In genomic region chr13:43648733-43649132, GRCh38 we compare ENCODE assay signal across 23 cellular contexts.
"Had no signal": no experiment of that assay in that cellular context is flagged by ENCODE, and none has a peak within 500 bp of the region (broad histone marks: within the 10 kb centered on the region; RNA-seq: fewer than 3 reads in every experiment).

No MANE protein-coding gene starts in this region.

- ATAC-seq: effector memory CD8-positive, alpha-beta T cell; gastrocnemius medialis; left colon; natural killer cell; pancreas; sciatic nerve; stimulated activated effector memory CD8-positive, alpha-beta T cell treated with anti-CD3 and anti-CD28 coated beads, Interleukin-12 subunit alpha, Interleukin-12 subunit beta, amount 100 ng/mL, for 72 hours had no signal

- H3K4me3 ChIP-seq: gastrocnemius medialis, lung, pancreas, testis, tibial artery had no signal

- H3K27ac ChIP-seq: gastrocnemius medialis, neutrophil, pancreas, testis, tibial artery had no signal

- H3K9me3 ChIP-seq: gastrocnemius medialis, neutrophil, pancreas, testis, tibial artery had no signal

- H3K36me3 ChIP-seq: gastrocnemius medialis, neutrophil, pancreas, tibial artery had no signal

- H3K4me1 ChIP-seq: gastrocnemius medialis, pancreas, testis, tibial artery had no signal

- H3K27me3 ChIP-seq: gastrocnemius medialis, neutrophil, pancreas, testis, tibial artery had no signal

- DNase-seq: cortex of kidney; effector memory CD8-positive, alpha-beta T cell; erythroblast; foreskin fibroblast; gastrocnemius medialis; hypothalamus; immature natural killer cell; islet precursor cell; kidney glomerular epithelial cell; left colon; natural killer cell; pancreas; retina; stimulated activated CD4-positive, alpha-beta T cell treated with anti-CD3 and anti-CD28 coated beads, Interleukin-2, amount 100 ng/mL, for 24 hours; stimulated activated CD4-positive, alpha-beta T cell treated with anti-CD3 and anti-CD28 coated beads, Interleukin-4, amount 100 ng/mL, for 24 hours; stimulated activated naive CD4-positive, alpha-beta T cell treated with Interleukin-2 at 50 U/mL for 16 hours; substantia nigra; testis; tibial artery had no signal
